In genomic region chr2:61177727-61178549, GRCh38 we compare ENCODE assay signal across 8 cellular contexts. TPM values are rescaled to one million over a fixed set of nuclear protein-coding genes. Genes with fewer than 3 reads are reported as not detected.
DNase-seq lines count a peak whose midpoint lies in the region; ATAC-seq and TF ChIP-seq lines count a peak whose summit lies in the region.

No MANE protein-coding gene starts in this region.

- H3K4me1 ChIP-seq in Caco-2 (peaks cover 16% of the 10 kb centered on the region; the same call in 1 of the 2 replicates), thyroid gland (peaks cover 34 to 42% of the 10 kb centered on the region in 2 donors)

- no peaks in the 10 kb centered on the region for H3K27me3 ChIP-seq in Caco-2 (replicated peaks; ENCODE audit: control insufficient read depth, insufficient read depth, low read length)
- no peaks in the 10 kb centered on the region for H3K27me3 ChIP-seq in thyroid gland

- H3K27ac ChIP-seq in thyroid gland = peak overlapping the region; percentile 96 to 100 (median 99)

- peaks cover 16% of the 10 kb centered on the region for H3K4me1 Mint-ChIP-seq in Caco-2 (ENCODE audit: low read depth, unreplicated experiment)
- H3K4me1 Mint-ChIP-seq in natural killer cell = peaks cover 53 to 68% of the 10 kb centered on the region in 2 donors

- CTCF ChIA-PET in Caco-2 (lab: Charles Lee) = no interaction called here

- no peaks in the 10 kb centered on the region for H3K9me3 ChIP-seq in Caco-2
- H3K9me3 ChIP-seq in thyroid gland = no peaks in the 10 kb centered on the region

- TF ChIP-seq CTCF in Caco-2 (IDR thresholded peaks at IDR 0.05; ENCODE audit: insufficient read depth in 1 of 2, low read depth in 1 of 2, low read length in 1 of 2, severe bottlenecking in 1 of 2, unreplicated experiment in 1 of 2) = no peak
- TF ChIP-seq CTCF in natural killer cell (IDR thresholded peaks at IDR 0.05) = no peak
- no peak for TF ChIP-seq CTCF in thyroid gland (IDR thresholded peaks at IDR 0.05)

- POLR2A ChIA-PET in Caco-2 (lab: Charles Lee) = interaction anchor here (0.6 to 1.0 kb wide), 7 partner anchors 20 to 263 kb away, joined by 3 to 8 read pairs (median 3); no protein-coding TSS in a partner anchor

- H3K36me3 Mint-ChIP-seq in Caco-2 (ENCODE audit: insufficient read depth, unreplicated experiment) (peaks cover 35% of the 10 kb centered on the region), natural killer cell (peaks cover 14% of the 10 kb centered on the region)

- intact Hi-C loops in Caco-2 (cut with micrococcal nuclease; ENCODE audit: unreplicated experiment) = loop anchor here (1.0 to 5.0 kb wide), 5 partner anchors 43 to 359 kb away; partner anchors contain the start of genes PEX13, PUS10, REL and SANBR
- intact Hi-C loops in natural killer cell (cut with micrococcal nuclease) = loop anchor here (2.0 kb wide), 2 partner anchors 33 to 297 kb away; partner anchors contain the start of gene REL
- intact Hi-C loops in thyroid gland (cut with DNase I) = loop anchor here (10.0 kb wide), 1 partner anchor 587 kb away; no protein-coding TSS in a partner anchor

- ATAC-seq in GM21447 (IDR thresholded peaks at IDR 0.05; ENCODE audit: unreplicated experiment) (peak; percentile 36), natural killer cell (peak; percentile 20 to 26 (median 24))

- H3K4me3 Mint-ChIP-seq in Caco-2 (ENCODE audit: unreplicated experiment) = peak overlapping the region; percentile 83
- H3K4me3 Mint-ChIP-seq in natural killer cell = peak overlapping the region; percentile 88

- 37 to 43% methylated on average over 17 to 20 of the region's 45 CpGs for WGBS in thyroid gland, 2 donors

- peak overlapping the region; percentile 82 for H3K4me3 ChIP-seq in Caco-2 (ENCODE audit: low read depth, low read length)
- H3K4me3 ChIP-seq in thyroid gland (replicated peaks in 1 of 3) = peak overlapping the region; percentile 44 to 80 (median 73)

- BruUV-seq in Caco-2 (replicated peaks; lab: Mats Ljungman, UMichigan) = TSS peak; percentile 32

- H3K9me3 Mint-ChIP-seq in Caco-2 (ENCODE audit: unreplicated experiment) = no peaks in the 10 kb centered on the region
- no peaks in the 10 kb centered on the region for H3K9me3 Mint-ChIP-seq in natural killer cell

- TF ChIP-seq POLR2A in erythroblast (IDR thresholded peaks at IDR 0.05; ENCODE audit: low read length) = no peak
- TF ChIP-seq POLR2A in thyroid gland (IDR thresholded peaks at IDR 0.05) = no peak

- H3K36me3 ChIP-seq in Caco-2 (ENCODE audit: control insufficient read depth, insufficient read depth, low read length) (no peaks in the 10 kb centered on the region), thyroid gland (peaks cover 5 to 7% of the 10 kb centered on the region in 2 donors)

- DNase-seq in Caco-2 = peak; percentile 51 to 53
- peak; percentile 35 for DNase-seq in LHCN-M2 (ENCODE audit: low read depth)
- peak; percentile 82 for DNase-seq in activated CD8-positive, alpha-beta memory T cell treated with anti-CD3 and anti-CD28 coated beads for 24 hours
- peak; percentile 71 to 76 for DNase-seq in erythroblast (lab: John Stamatoyannopoulos, UW)
- DNase-seq in natural killer cell = peak; percentile 37
- peak; percentile 17 to 19 for DNase-seq in thyroid gland
- no peak for DNase-seq in AML-193 (lab: John Stamatoyannopoulos, UW)

- H3K27me3 Mint-ChIP-seq in Caco-2 (ENCODE audit: insufficient read depth, unreplicated experiment) = no peaks in the 10 kb centered on the region
- H3K27me3 Mint-ChIP-seq in natural killer cell (ENCODE audit: low read depth in 2 of 2) = no peaks in the 10 kb centered on the region

- H3K27ac Mint-ChIP-seq in Caco-2 (ENCODE audit: unreplicated experiment) (peak overlapping the region; percentile 72), natural killer cell (peak overlapping the region; percentile 79 to 97)

RNA-seq across cellular contexts. Expression of gene C2orf74, which starts 15.9 kb away (rescaled TPM):
- total RNA-seq in Caco-2 (2022) = not detected in 2 replicates
- total RNA-seq in LHCN-M2 (2014; rRNA removed) = 19.7 and 31.6 TPM in 2 replicates
- 25.0 TPM for polyA plus RNA-seq in LHCN-M2 (2012)
- 1 to 10 TPM; 5.7 to 6.1 (median 6.0) TPM for total RNA-seq in natural killer cell
- 10 to 100 TPM; 12.7 to 29.8 (median 20.6) TPM for total RNA-seq in thyroid gland

Comparison
In these comparisons a context has a peak if more than half of its experiments do, and no peak if none do; other contexts are left out.
1. DNase-seq: peak in Caco-2 (2 of 2), LHCN-M2 (single experiment), activated CD8-positive, alpha-beta memory T cell treated with anti-CD3 and anti-CD28 coated beads for 24 hours (single experiment), erythroblast (2 of 2), natural killer cell (single experiment) and thyroid gland (2 of 2); none in AML-193 (0 of 2).